ENCODE assay signal across 10 cellular contexts in the genomic region with DNA sequence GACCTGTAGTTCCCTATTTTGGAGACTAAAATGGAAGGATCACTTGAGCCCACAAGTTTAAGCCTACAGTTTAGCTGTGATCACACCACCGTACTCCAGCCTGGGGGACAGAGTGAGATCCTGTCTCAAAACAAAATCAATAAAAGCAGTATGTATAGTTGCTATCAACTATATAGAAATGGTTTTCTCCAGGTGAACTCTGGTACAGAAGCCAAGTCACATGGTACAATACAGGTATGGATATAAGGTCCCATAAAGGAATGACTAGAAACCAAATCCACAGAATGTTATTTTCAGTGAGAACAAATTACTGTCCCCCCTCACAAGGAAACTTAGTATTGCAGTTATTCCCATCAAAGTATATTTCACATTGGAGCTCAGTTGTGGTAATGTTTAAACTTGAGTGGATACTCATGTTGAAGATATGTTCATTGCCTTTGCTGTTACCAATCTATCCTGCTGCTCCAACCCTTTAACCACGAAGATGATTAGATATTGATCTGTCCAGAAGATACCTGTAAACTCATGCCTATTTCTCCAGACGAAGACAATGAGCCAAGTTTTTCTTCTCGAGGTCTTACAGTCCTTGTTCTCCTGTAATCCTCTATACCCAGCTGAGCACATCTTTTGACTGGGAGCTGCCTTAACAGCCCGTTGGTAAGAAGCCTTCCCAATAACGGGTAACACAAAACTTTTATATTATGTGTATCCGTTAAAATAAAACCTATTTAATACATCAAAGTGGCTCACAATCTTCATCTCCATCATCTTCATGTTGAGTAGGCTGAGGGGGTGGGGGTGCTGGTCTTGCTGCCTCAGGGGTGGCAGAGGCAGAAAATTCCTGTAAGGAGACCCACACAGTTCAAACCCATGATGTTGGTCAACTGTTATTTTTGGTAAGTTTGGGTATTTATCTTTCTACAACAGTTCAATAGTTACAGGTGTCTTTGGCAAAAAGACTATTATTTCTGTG. TPM values are rescaled to one million over a fixed set of nuclear protein-coding genes. Genes with fewer than 3 reads are reported as not detected.
DNase-seq lines count a peak whose midpoint lies in the region; ATAC-seq and TF ChIP-seq lines count a peak whose summit lies in the region.
"Had no signal": no experiment of that assay in that cellular context is flagged by ENCODE, and none has a peak within 500 bp of the region (broad histone marks: within the 10 kb centered on the region; RNA-seq: fewer than 3 reads in every experiment).

No MANE protein-coding gene starts in this region.

- DNase-seq in Caco-2 = no peak
- DNase-seq in GM12865 (ENCODE audit: low read depth) = peak; percentile 30
- DNase-seq in SK-N-MC (ENCODE audit: low read depth, low spot score) = no peak
- no peak for DNase-seq in right lobe of liver
- DNase-seq in effector CD4-positive, alpha-beta T cell = no peak
- DNase-seq in caudate nucleus (lab: John Stamatoyannopoulos, UW) = no peak
- DNase-seq: activated CD4-positive, alpha-beta T cell treated with anti-CD3 and anti-CD28 coated beads, Interleukin-2, amount 10 ng/mL, durations not matched to agents 7 days and 5 days; dermis blood vessel endothelial cell; foreskin fibroblast had no signal

- H3K4me3 ChIP-seq in Caco-2 (ENCODE audit: low read depth, low read length) (no peak overlapping the region), GM12865 (ENCODE audit: low read depth, low read length) (no peak overlapping the region), SK-N-MC (no peak overlapping the region), right lobe of liver (no peak overlapping the region)

- H3K27me3 ChIP-seq in Caco-2 (replicated peaks; ENCODE audit: control insufficient read depth, insufficient read depth, low read length) = no peaks in the 10 kb centered on the region
- no peaks in the 10 kb centered on the region for H3K27me3 ChIP-seq in right lobe of liver

- CTCF ChIA-PET in Caco-2 (lab: Charles Lee) = interaction anchor here (0.6 kb wide), 1 partner anchor 31 kb away, joined by 4 read pairs; no protein-coding TSS in a partner anchor

- H3K36me3 ChIP-seq in Caco-2 (ENCODE audit: control insufficient read depth, insufficient read depth, low read length) (peaks cover 2% of the 10 kb centered on the region; the same call in 1 of the 2 replicates), SK-N-MC (ENCODE audit: insufficient read depth, low read length) (peaks cover 53% of the 10 kb centered on the region), right lobe of liver (peaks cover 4 to 40% (median 18%) of the 10 kb centered on the region in 4 donors)

- intact Hi-C loops in Caco-2 (cut with micrococcal nuclease; ENCODE audit: unreplicated experiment) = loop anchor here (5.0 kb wide), 1 partner anchor 76 kb away; no protein-coding TSS in a partner anchor
- intact Hi-C loops in right lobe of liver (cut with DNase I) = no loop called here

- 69% methylated on average over 6 of the region's 7 CpGs for WGBS in right lobe of liver (ENCODE audit: insufficient coverage, low coverage, low lambda C conversion rate, missing lambda C conversion rate)

- H3K9ac ChIP-seq in SK-N-MC (ENCODE audit: insufficient read length) = no peak overlapping the region

- peak in 3 of 4 donors; percentile 12 to 29 (median 22) for ATAC-seq in right lobe of liver
- no peak for ATAC-seq in GM18498 (IDR thresholded peaks at IDR 0.05; ENCODE audit: unreplicated experiment)

- TF ChIP-seq CTCF in Caco-2 (IDR thresholded peaks at IDR 0.05; ENCODE audit: insufficient read depth in 1 of 2, low read depth in 1 of 2, low read length in 1 of 2, severe bottlenecking in 1 of 2, unreplicated experiment in 1 of 2) (no peak), GM12865 (IDR thresholded peaks at IDR 0.05; ENCODE audit: insufficient read depth, low read depth, low read length, missing control alignments) (no peak), right lobe of liver (IDR thresholded peaks at IDR 0.05) (no peak)

- no peaks in the 10 kb centered on the region for H3K9me3 Mint-ChIP-seq in Caco-2 (ENCODE audit: unreplicated experiment)
- H3K9me3 Mint-ChIP-seq: activated CD4-positive, alpha-beta T cell treated with anti-CD3 and anti-CD28 coated beads, Interleukin-2, amount 10 ng/mL, durations not matched to agents 7 days and 5 days had no signal

- no TSS peak for BruUV-seq in Caco-2 (replicated peaks; lab: Mats Ljungman, UMichigan)

- H3K27me3 Mint-ChIP-seq in Caco-2 (ENCODE audit: insufficient read depth, unreplicated experiment) = no peaks in the 10 kb centered on the region
- H3K27me3 Mint-ChIP-seq: activated CD4-positive, alpha-beta T cell treated with anti-CD3 and anti-CD28 coated beads, Interleukin-2, amount 10 ng/mL, durations not matched to agents 7 days and 5 days had no signal

- H3K4me1 ChIP-seq in Caco-2 (no peaks in the 10 kb centered on the region), right lobe of liver (no peaks in the 10 kb centered on the region)

- no peak for TF ChIP-seq POLR2A in right lobe of liver (IDR thresholded peaks at IDR 0.05)

- H3K4me1 Mint-ChIP-seq in Caco-2 (ENCODE audit: low read depth, unreplicated experiment) = no peaks in the 10 kb centered on the region
- H3K4me1 Mint-ChIP-seq: activated CD4-positive, alpha-beta T cell treated with anti-CD3 and anti-CD28 coated beads, Interleukin-2, amount 10 ng/mL, durations not matched to agents 7 days and 5 days had no signal

- POLR2A ChIA-PET in Caco-2 (lab: Charles Lee) = interaction anchor here (0.6 kb wide), 1 partner anchor 235 kb away, joined by 4 read pairs; no protein-coding TSS in a partner anchor

- peak overlapping the region; percentile 42; the same call in 1 of the 2 replicates for H3K27ac ChIP-seq in SK-N-MC
- H3K27ac ChIP-seq in right lobe of liver = no peak overlapping the region
- no peak overlapping the region for H3K27ac ChIP-seq in caudate nucleus (ENCODE audit: low read depth, low read length)

- H3K9me3 ChIP-seq in Caco-2 (no peaks in the 10 kb centered on the region), SK-N-MC (ENCODE audit: low read depth, low read length) (no peaks in the 10 kb centered on the region), right lobe of liver (no peaks in the 10 kb centered on the region)

- H3K27ac Mint-ChIP-seq in Caco-2 (ENCODE audit: unreplicated experiment) = peak overlapping the region; percentile 55
- H3K27ac Mint-ChIP-seq: activated CD4-positive, alpha-beta T cell treated with anti-CD3 and anti-CD28 coated beads, Interleukin-2, amount 10 ng/mL, durations not matched to agents 7 days and 5 days had no signal

- peaks cover 76% of the 10 kb centered on the region for H3K36me3 Mint-ChIP-seq in Caco-2 (ENCODE audit: insufficient read depth, unreplicated experiment)

- H3K4me3 Mint-ChIP-seq in Caco-2 (ENCODE audit: unreplicated experiment) = no peak overlapping the region
- H3K4me3 Mint-ChIP-seq: activated CD4-positive, alpha-beta T cell treated with anti-CD3 and anti-CD28 coated beads, Interleukin-2, amount 10 ng/mL, durations not matched to agents 7 days and 5 days had no signal

RNA-seq across cellular contexts. Expression of gene TRA2B, which starts 24.6 kb away (rescaled TPM):
- total RNA-seq in Caco-2 (2022) (197 and 204 TPM in 2 replicates), right lobe of liver (10 to 100 TPM; 31.0 to 68.5 (median 49.6) TPM)
